In the genomic region with DNA sequence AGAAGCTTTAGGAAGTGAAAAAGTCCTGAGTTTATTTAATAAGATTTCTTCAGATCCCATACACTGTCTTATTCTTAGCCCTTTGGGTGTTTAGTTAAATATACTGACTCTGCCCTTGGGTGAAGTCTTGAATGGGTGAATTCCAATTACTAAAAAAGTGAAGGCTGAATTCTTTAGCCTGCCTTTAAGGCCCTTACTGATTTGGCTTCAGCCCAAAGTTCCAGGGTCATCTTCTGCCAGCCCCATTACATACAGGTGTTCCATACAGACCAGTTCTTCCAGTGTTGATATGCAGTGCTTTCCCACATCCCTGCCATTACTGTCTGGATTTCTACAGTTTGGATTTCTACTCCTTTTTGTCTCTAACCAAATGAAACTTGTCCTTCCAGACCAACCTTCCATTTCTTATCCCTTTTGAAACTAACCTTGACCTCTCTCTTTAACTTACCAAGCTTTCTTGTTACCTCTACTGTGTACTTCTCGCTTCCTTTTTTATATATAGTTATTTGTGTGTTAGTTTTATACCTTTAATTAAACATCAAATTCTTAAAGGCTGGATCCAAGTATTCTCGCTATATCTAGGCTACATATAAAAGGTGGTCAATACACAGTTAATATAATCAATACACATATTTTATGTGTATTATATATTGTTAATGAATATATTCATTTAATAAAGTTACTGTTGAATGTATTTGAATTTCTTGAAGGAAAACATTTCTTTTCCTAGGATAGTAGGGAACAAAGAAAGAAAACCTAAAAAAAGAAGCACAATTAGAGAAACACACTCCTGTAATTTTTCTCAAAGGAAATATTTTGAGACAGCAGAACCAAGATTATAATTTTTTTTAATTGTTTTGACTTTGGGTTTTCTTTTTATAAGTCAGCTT, we compare ENCODE assay signal across 1 cellular context.
TF ChIP-seq lines count a peak whose summit lies in the region.

No MANE protein-coding gene starts in this region.

TF ChIP-seq in IMR-90, 13 proteins besides CTCF, POLR2A, EP300 and RAD21 (continued from another document):
- TF ChIP-seq SMC3 (IDR thresholded peaks at IDR 0.05; ENCODE audit: low read depth, low read length), result no peak
- no peak for TF ChIP-seq MAZ (IDR thresholded peaks at IDR 0.05; ENCODE audit: borderline replicate concordance, low read depth, low read length)
- TF ChIP-seq RFX5 (IDR thresholded peaks at IDR 0.05; ENCODE audit: low read depth, low read length), result no peak
- no peak for TF ChIP-seq MAFK (IDR thresholded peaks at IDR 0.05; ENCODE audit: low read depth, low read length)
- TF ChIP-seq MXI1 (IDR thresholded peaks at IDR 0.05; ENCODE audit: borderline replicate concordance, low read depth, low read length), result no peak
- TF ChIP-seq ELK1 (IDR thresholded peaks at IDR 0.05; ENCODE audit: borderline replicate concordance, low read depth, low read length), result no peak
